ENCODE assay signal across 8 cellular contexts in the genomic region with DNA sequence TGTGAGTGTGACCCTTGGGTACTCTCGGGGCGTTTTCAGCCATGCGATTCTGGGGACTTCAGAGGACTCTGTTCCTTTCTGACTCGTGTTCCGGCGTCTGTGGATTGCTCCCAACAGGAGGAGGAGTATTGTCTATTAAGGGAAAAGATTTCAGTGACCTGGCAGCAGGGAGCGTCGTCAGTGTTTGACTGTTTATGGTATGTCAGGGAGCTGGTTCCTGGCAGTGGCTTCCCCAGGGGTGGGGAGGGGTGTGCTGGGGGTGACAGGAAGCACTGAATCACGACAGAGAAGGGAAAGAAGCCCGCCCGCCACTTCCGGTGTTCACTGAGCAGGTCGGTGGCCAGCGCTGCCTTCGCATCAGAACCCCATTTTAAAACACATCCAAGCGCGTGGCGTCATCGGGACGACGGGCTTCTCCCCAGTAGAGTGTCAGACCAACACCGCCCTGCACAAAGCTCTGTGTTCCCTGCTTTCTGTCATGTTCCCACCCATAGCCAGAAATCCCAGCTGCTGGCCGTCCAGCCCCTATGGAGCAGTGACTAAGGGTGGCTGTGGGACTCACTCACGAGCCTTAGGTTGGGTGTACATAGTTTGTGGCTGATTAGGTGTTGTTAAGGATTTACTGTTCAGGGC.
A peak's percentile ranks its signal among the peaks of the same experiment; 100 is the strongest.
DNase-seq lines count a peak whose midpoint lies in the region.

No MANE protein-coding gene starts in this region.

- H3K4me3 Mint-ChIP-seq in activated naive CD4-positive, alpha-beta T cell treated with anti-CD3 and anti-CD28 coated beads, Interleukin-2, amount 10 ng/mL, durations not matched to agents 7 days and 5 days = peak overlapping the region; percentile 14

- no peak overlapping the region for H3K27ac Mint-ChIP-seq in activated naive CD4-positive, alpha-beta T cell treated with anti-CD3 and anti-CD28 coated beads, Interleukin-2, amount 10 ng/mL, durations not matched to agents 7 days and 5 days

- H3K27me3 Mint-ChIP-seq in activated naive CD4-positive, alpha-beta T cell treated with anti-CD3 and anti-CD28 coated beads, Interleukin-2, amount 10 ng/mL, durations not matched to agents 7 days and 5 days = peaks cover 50% of the 10 kb centered on the region

- H3K9ac ChIP-seq in HUES6 (ENCODE audit: low read length) = peak overlapping the region; percentile 17

- H3K9me3 ChIP-seq in HUES6 (ENCODE audit: control insufficient read depth, insufficient read depth, low read depth, low read length) = no peaks in the 10 kb centered on the region

- no peaks in the 10 kb centered on the region for H3K27me3 ChIP-seq in HUES6 (ENCODE audit: control insufficient read depth, insufficient read depth, low read length)

- peaks cover 52% of the 10 kb centered on the region for H3K4me1 ChIP-seq in HUES6 (ENCODE audit: control insufficient read depth, insufficient read depth, low read length)

- CTCF ChIA-PET in activated naive CD4-positive, alpha-beta T cell treated with anti-CD3 and anti-CD28 coated beads, Interleukin-2, amount 10 ng/mL, durations not matched to agents 7 days and 5 days (lab: Charles Lee) = no interaction called here

- DNase-seq in EL = peak; percentile 91
- DNase-seq in activated naive CD4-positive, alpha-beta T cell treated with anti-CD3 and anti-CD28 coated beads, Interleukin-2, amount 10 ng/mL, durations not matched to agents 7 days and 5 days = peak; percentile 68
- peak; percentile 84 for DNase-seq in iris pigment epithelial cell (ENCODE audit: low read depth)
- peak; percentile 11 to 56 (median 20) for DNase-seq in stimulated activated CD4-positive, alpha-beta T cell treated with anti-CD3 and anti-CD28 coated beads, Interleukin-1b, Interleukin-23, amount 100 ng/mL, for 24 hours (ENCODE audit: low read depth in 4 of 4, low spot score in 1 of 4)
- no peak for DNase-seq in SKM-1 (lab: John Stamatoyannopoulos, UW; ENCODE audit: unreplicated experiment)
- DNase-seq in cerebellar cortex (ENCODE audit: low spot score) = no peak
- no peak for DNase-seq in OCI-M2 (lab: John Stamatoyannopoulos, UW; ENCODE audit: unreplicated experiment)

- H3K36me3 Mint-ChIP-seq in activated naive CD4-positive, alpha-beta T cell treated with anti-CD3 and anti-CD28 coated beads, Interleukin-2, amount 10 ng/mL, durations not matched to agents 7 days and 5 days = no peaks in the 10 kb centered on the region

- H3K36me3 ChIP-seq in HUES6 (ENCODE audit: control insufficient read depth, insufficient read depth, low read length) = no peaks in the 10 kb centered on the region

- no peak overlapping the region for H3K27ac ChIP-seq in HUES6 (ENCODE audit: low read depth, low read length)

- no peaks in the 10 kb centered on the region for H3K9me3 Mint-ChIP-seq in activated naive CD4-positive, alpha-beta T cell treated with anti-CD3 and anti-CD28 coated beads, Interleukin-2, amount 10 ng/mL, durations not matched to agents 7 days and 5 days

- no peak overlapping the region for H3K4me3 ChIP-seq in HUES6 (ENCODE audit: low read depth, low read length)

- peaks cover 33% of the 10 kb centered on the region for H3K4me1 Mint-ChIP-seq in activated naive CD4-positive, alpha-beta T cell treated with anti-CD3 and anti-CD28 coated beads, Interleukin-2, amount 10 ng/mL, durations not matched to agents 7 days and 5 days

Comparison
In these comparisons a context has a peak if more than half of its experiments do, and no peak if none do; other contexts are left out.
1. DNase-seq: peak in EL (single experiment), activated naive CD4-positive, alpha-beta T cell treated with anti-CD3 and anti-CD28 coated beads, Interleukin-2, amount 10 ng/mL, durations not matched to agents 7 days and 5 days (single experiment), iris pigment epithelial cell (single experiment) and stimulated activated CD4-positive, alpha-beta T cell treated with anti-CD3 and anti-CD28 coated beads, Interleukin-1b, Interleukin-23, amount 100 ng/mL, for 24 hours (4 of 4); none in SKM-1 (single experiment), cerebellar cortex (single experiment) and OCI-M2 (single experiment).